In genomic region chr2:75622929-75623328, GRCh38 we compare ENCODE assay signal across 25 cellular contexts.
"Had no signal": no experiment of that assay in that cellular context is flagged by ENCODE, and none has a peak within 500 bp of the region (broad histone marks: within the 10 kb centered on the region; RNA-seq: fewer than 3 reads in every experiment).

No MANE protein-coding gene starts in this region.

- H3K9ac ChIP-seq: parathyroid adenoma had no signal

- H3K4me3 ChIP-seq: heart right ventricle, hepatocyte, left ventricle myocardium inferior, lung, sigmoid colon, spleen, stomach, testis, thyroid gland, transverse colon, upper lobe of left lung, vagina had no signal

- H3K79me2 ChIP-seq: hepatocyte, parathyroid adenoma had no signal

- H3K36me3 Mint-ChIP-seq: memory B cell; naive thymus-derived CD8-positive, alpha-beta T cell; stimulated activated naive B cell treated with anti-CD40 and anti-IgM and Interleukin-4, amounts not matched to agents 10 μg/mL and 1 μg/mL and 100 μg/mL, for 72 hours had no signal

- H3K4me1 Mint-ChIP-seq: memory B cell; naive thymus-derived CD8-positive, alpha-beta T cell; nephron; neural crest cell; stimulated activated naive B cell treated with anti-CD40 and anti-IgM and Interleukin-4, amounts not matched to agents 10 μg/mL and 1 μg/mL and 100 μg/mL, for 72 hours had no signal

- H3K36me3 ChIP-seq: heart right ventricle, left ventricle myocardium inferior, sigmoid colon, spleen, stomach, thyroid gland, transverse colon, upper lobe of left lung, vagina had no signal

- H3K9me3 ChIP-seq: heart right ventricle, left ventricle myocardium inferior, sigmoid colon, spleen, stomach, testis, thyroid gland, transverse colon, upper lobe of left lung, vagina had no signal

- DNase-seq: heart right ventricle; islet precursor cell; left ventricle myocardium inferior; naive thymus-derived CD8-positive, alpha-beta T cell; nucleus accumbens; retina; right cardiac atrium; sigmoid colon; small intestine; spleen; stimulated activated CD4-positive, alpha-beta T cell treated with anti-CD3 and anti-CD28 coated beads, Interleukin-4, amount 100 ng/mL, for 24 hours; stimulated activated naive B cell treated with anti-CD40 and anti-IgM and Interleukin-4, amounts not matched to agents 10 μg/mL and 1 μg/mL and 100 μg/mL, for 72 hours; stimulated activated naive CD8-positive, alpha-beta T cell treated with anti-CD3 and anti-CD28 coated beads, Interleukin-15, Interleukin-2, amounts not matched to agents 100 U/mL and 50 U/mL, for 24 hours; stomach; testis; thyroid gland; transverse colon; upper lobe of left lung had no signal

- H3K27ac Mint-ChIP-seq: memory B cell; nephron; stimulated activated naive B cell treated with anti-CD40 and anti-IgM and Interleukin-4, amounts not matched to agents 10 μg/mL and 1 μg/mL and 100 μg/mL, for 72 hours had no signal

- H3K27ac ChIP-seq: heart right ventricle, hepatocyte, left ventricle myocardium inferior, parathyroid adenoma, sigmoid colon, spleen, stomach, testis, thyroid gland, transverse colon, upper lobe of left lung, vagina had no signal

- H3K9me3 Mint-ChIP-seq: memory B cell; naive thymus-derived CD8-positive, alpha-beta T cell; nephron had no signal

- ATAC-seq: heart right ventricle; naive thymus-derived CD8-positive, alpha-beta T cell; right cardiac atrium; stimulated activated naive B cell treated with anti-CD40 and anti-IgM and Interleukin-4, amounts not matched to agents 10 μg/mL and 1 μg/mL and 100 μg/mL, for 72 hours; stimulated activated naive CD8-positive, alpha-beta T cell treated with anti-CD3 and anti-CD28 coated beads, Interleukin-15, Interleukin-2, amounts not matched to agents 100 U/mL and 50 U/mL, for 24 hours had no signal

- H3K27me3 ChIP-seq: hepatocyte, sigmoid colon, testis, thyroid gland, upper lobe of left lung, vagina had no signal

- H3K4me3 Mint-ChIP-seq: memory B cell; naive thymus-derived CD8-positive, alpha-beta T cell; nephron; neural crest cell; stimulated activated naive B cell treated with anti-CD40 and anti-IgM and Interleukin-4, amounts not matched to agents 10 μg/mL and 1 μg/mL and 100 μg/mL, for 72 hours had no signal

- H3K4me1 ChIP-seq: heart right ventricle, left ventricle myocardium inferior, parathyroid adenoma, sigmoid colon, stomach, testis, thyroid gland, transverse colon, upper lobe of left lung, vagina had no signal

- H2AFZ ChIP-seq: hepatocyte, parathyroid adenoma had no signal

- H3K4me2 ChIP-seq: hepatocyte had no signal
